ENCODE assay signal across 8 cellular contexts in genomic region chr1:165630629-165631402, GRCh38. TPM values are rescaled to one million over a fixed set of nuclear protein-coding genes. Genes with fewer than 3 reads are reported as not detected.
A peak's percentile ranks its signal among the peaks of the same experiment; 100 is the strongest.
DNase-seq lines count a peak whose midpoint lies in the region; ATAC-seq and TF ChIP-seq lines count a peak whose summit lies in the region.

TSS of gene MGST3 (plus strand) at chr1:165631234. CDS start at chr1:165649848, 18,614 bp downstream.

- WGBS in lung, 2 donors = 0% methylated on average over 52 to 58 of the region's 58 CpGs

- peaks cover 20% of the 10 kb centered on the region for H3K4me1 ChIP-seq in effector memory CD4-positive, alpha-beta T cell (ENCODE audit: control insufficient read depth, insufficient read depth, low read length, poor library complexity, severe bottlenecking)
- H3K4me1 ChIP-seq in lung (ENCODE audit: control insufficient read depth in 2 of 2, insufficient read depth in 2 of 2, low read length in 2 of 2) = peaks cover 1 to 10% of the 10 kb centered on the region in 2 donors

- POLR2A ChIA-PET in activated CD8-positive, alpha-beta memory T cell treated with anti-CD3 and anti-CD28 coated beads for 36 hours (lab: Charles Lee) = interaction anchor here (1.0 to 1.3 kb wide), 3 partner anchors 27 to 67 kb away, joined by 4 to 5 read pairs (median 4); partner anchors contain the start of gene ALDH9A1

- no peak for TF ChIP-seq CTCF in lung (IDR thresholded peaks at IDR 0.05; ENCODE audit: control extremely low read depth, extremely low read depth)

- peak within 1 kb of the TSS; percentile 84 for H3K27ac ChIP-seq in effector memory CD4-positive, alpha-beta T cell (ENCODE audit: insufficient read depth, low read length, poor library complexity, severe bottlenecking)
- H3K27ac ChIP-seq in lung (ENCODE audit: low read depth in 1 of 2, low read length in 1 of 2) = peak within 1 kb of the TSS; percentile 95

- H3K36me3 ChIP-seq in effector memory CD4-positive, alpha-beta T cell (ENCODE audit: control insufficient read depth, insufficient read depth, low read length) = peaks cover 6% of the 10 kb centered on the region
- no peaks in the 10 kb centered on the region for H3K36me3 ChIP-seq in lung (ENCODE audit: control insufficient read depth in 2 of 2, insufficient read depth in 2 of 2, low read length in 2 of 2)

- DNase-seq in COR-L47 (lab: John Stamatoyannopoulos, UW) = peak; percentile 95
- DNase-seq in HT1080 (ENCODE audit: low read depth) = peak; percentile 91
- DNase-seq in NOMO-1 (lab: John Stamatoyannopoulos, UW; ENCODE audit: unreplicated experiment in 2 of 2) = peak; percentile 91 to 92
- peak; percentile 81 to 87 (median 84) for DNase-seq in effector memory CD4-positive, alpha-beta T cell
- DNase-seq in lung (ENCODE audit: low spot score) = peak; percentile 92
- peak; percentile 86 to 88 (median 87) for DNase-seq in stimulated activated CD4-positive, alpha-beta T cell treated with anti-CD3 and anti-CD28 coated beads, TNF-alpha, amount 100 ng/mL, for 4 hours (ENCODE audit: low read depth in 3 of 3)

- H3K27me3 ChIP-seq in effector memory CD4-positive, alpha-beta T cell (replicated peaks; ENCODE audit: control insufficient read depth, insufficient read depth, low read length, poor library complexity, severe bottlenecking) = no peaks in the 10 kb centered on the region
- H3K27me3 ChIP-seq in lung (ENCODE audit: control insufficient read depth, insufficient read depth) = no peaks in the 10 kb centered on the region

- ATAC-seq in GM21367 (IDR thresholded peaks at IDR 0.05; ENCODE audit: unreplicated experiment) = peak; percentile 83
- peak; percentile 99 for ATAC-seq in lung (ENCODE audit: insufficient read depth, low FRiP score)

- CTCF ChIA-PET in activated CD8-positive, alpha-beta memory T cell treated with anti-CD3 and anti-CD28 coated beads for 36 hours (lab: Charles Lee) = interaction anchor here (1.5 kb wide), 1 partner anchor 32 kb away, joined by 7 read pairs; no protein-coding TSS in a partner anchor

- H3K4me3 ChIP-seq in effector memory CD4-positive, alpha-beta T cell (ENCODE audit: insufficient read depth, low read depth, low read length, poor library complexity, severe bottlenecking) = peak within 1 kb of the TSS; percentile 70
- H3K4me3 ChIP-seq in lung = peak within 1 kb of the TSS; percentile 87

- no peaks in the 10 kb centered on the region for H3K9me3 ChIP-seq in effector memory CD4-positive, alpha-beta T cell (ENCODE audit: control insufficient read depth, low read length)
- H3K9me3 ChIP-seq in lung (ENCODE audit: control insufficient read depth in 2 of 2, insufficient read depth in 1 of 2, low read length in 1 of 2) = no peaks in the 10 kb centered on the region

RNA-seq across cellular contexts. Expression of gene MGST3, which starts in this region (rescaled TPM):
- 80.9 and 95.1 TPM in 2 replicates for total RNA-seq in HT1080 (2014; rRNA removed; shearing (Covaris generic))
- 69.6 and 74.8 TPM in 2 replicates for polyA plus RNA-seq in HT1080 (2015; cell fraction: cytosol; rRNA removed)
- 48.3 and 53.9 TPM in 2 replicates for polyA plus RNA-seq in HT1080 (2015; cell fraction: nucleus; rRNA removed)
- total RNA-seq in activated CD8-positive, alpha-beta memory T cell treated with anti-CD3 and anti-CD28 coated beads for 36 hours = 10 to 100 TPM; 47.9 to 49.0 TPM
- 100 to 1,000 TPM; 141 to 172 TPM for total RNA-seq in lung
- polyA plus RNA-seq in lung = 100 to 1,000 TPM; 180 to 351 TPM

Comparison
In these comparisons a context has a peak if more than half of its experiments do, and no peak if none do; other contexts are left out.
1. Peak in every context shown above with its lines: DNase-seq, ATAC-seq, H3K4me3 ChIP-seq and H3K27ac ChIP-seq.